In genomic region chr19:39038098-39038497, GRCh38 we compare ENCODE assay signal across 1 cellular context.
TF ChIP-seq lines count a peak whose summit lies in the region.

No MANE protein-coding gene starts in this region.

TF ChIP-seq in K562, 482 proteins besides CTCF, POLR2A, EP300 and RAD21:
- TF ChIP-seq E2F1 (CRISPR knock-in tag; IDR thresholded peaks at IDR 0.05) (no peak), HNRNPK (IDR thresholded peaks at IDR 0.05; ENCODE audit: low read depth, low read length, poor library complexity, severe bottlenecking) (no peak), CEBPG (CRISPR knock-in tag; IDR thresholded peaks at IDR 0.05) (no peak), CEBPG (tag; conservative IDR thresholded peaks at IDR 0.05 in 1 of 2, IDR thresholded peaks at IDR 0.05 in 1 of 2) (peak in 1 of 2 experiments; percentile 37; a peak in 1 of 4 replicates), ATF7 (IDR thresholded peaks at IDR 0.05) (0 out of 2 replicates have a peak, but pooled peaks have one; percentile 22), TRIM28 (IDR thresholded peaks at IDR 0.05) (no peak), CC2D1A (IDR thresholded peaks at IDR 0.05) (peak; percentile 61; the same call in 1 of the 2 replicates), SMC3 (conservative IDR thresholded peaks at IDR 0.05; ENCODE audit: insufficient read depth, low read depth, low read length) (peak; percentile 45), YY1 (IDR thresholded peaks at IDR 0.05; ENCODE audit: borderline replicate concordance in 1 of 3, control insufficient read depth in 1 of 3, extremely low read depth in 1 of 3, insufficient read depth in 3 of 3, insufficient read length in 1 of 3, insufficient replicate concordance in 2 of 3, low read depth in 1 of 3, low read length in 2 of 3) (peak in 2 of 3 experiments; percentile 25 to 55), RB1 (IDR thresholded peaks at IDR 0.05; ENCODE audit: low read depth) (peak; percentile 50; the same call in 1 of the 2 replicates), ZNF347 (CRISPR knock-in tag; IDR thresholded peaks at IDR 0.05; ENCODE audit: low read depth) (no peak), CEBPB (tag; IDR thresholded peaks at IDR 0.05) (peak; percentile 75), HMBOX1 (IDR thresholded peaks at IDR 0.05) (peak; percentile 40; the same call in 1 of the 2 replicates)
- TF ChIP-seq, protein P1, sequence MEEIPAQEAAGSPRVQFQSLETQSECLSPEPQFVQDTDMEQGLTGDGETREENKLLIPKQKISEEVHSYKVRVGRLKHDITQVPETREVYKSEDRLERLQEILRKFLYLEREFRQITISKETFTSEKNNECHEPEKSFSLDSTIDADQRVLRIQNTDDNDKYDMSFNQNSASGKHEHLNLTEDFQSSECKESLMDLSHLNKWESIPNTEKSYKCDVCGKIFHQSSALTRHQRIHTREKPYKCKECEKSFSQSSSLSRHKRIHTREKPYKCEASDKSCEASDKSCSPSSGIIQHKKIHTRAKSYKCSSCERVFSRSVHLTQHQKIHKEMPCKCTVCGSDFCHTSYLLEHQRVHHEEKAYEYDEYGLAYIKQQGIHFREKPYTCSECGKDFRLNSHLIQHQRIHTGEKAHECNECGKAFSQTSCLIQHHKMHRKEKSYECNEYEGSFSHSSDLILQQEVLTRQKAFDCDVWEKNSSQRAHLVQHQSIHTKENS (CRISPR knock-in tag; IDR thresholded peaks at IDR 0.05): no peak
- TF ChIP-seq, protein P2, sequence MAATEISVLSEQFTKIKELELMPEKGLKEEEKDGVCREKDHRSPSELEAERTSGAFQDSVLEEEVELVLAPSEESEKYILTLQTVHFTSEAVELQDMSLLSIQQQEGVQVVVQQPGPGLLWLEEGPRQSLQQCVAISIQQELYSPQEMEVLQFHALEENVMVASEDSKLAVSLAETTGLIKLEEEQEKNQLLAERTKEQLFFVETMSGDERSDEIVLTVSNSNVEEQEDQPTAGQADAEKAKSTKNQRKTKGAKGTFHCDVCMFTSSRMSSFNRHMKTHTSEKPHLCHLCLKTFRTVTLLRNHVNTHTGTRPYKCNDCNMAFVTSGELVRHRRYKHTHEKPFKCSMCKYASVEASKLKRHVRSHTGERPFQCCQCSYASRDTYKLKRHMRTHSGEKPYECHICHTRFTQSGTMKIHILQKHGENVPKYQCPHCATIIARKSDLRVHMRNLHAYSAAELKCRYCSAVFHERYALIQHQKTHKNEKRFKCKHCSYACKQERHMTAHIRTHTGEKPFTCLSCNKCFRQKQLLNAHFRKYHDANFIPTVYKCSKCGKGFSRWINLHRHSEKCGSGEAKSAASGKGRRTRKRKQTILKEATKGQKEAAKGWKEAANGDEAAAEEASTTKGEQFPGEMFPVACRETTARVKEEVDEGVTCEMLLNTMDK (IDR thresholded peaks at IDR 0.05; ENCODE audit: borderline replicate concordance, insufficient read depth, low read depth, low read length, poor library complexity, severe bottlenecking): no peak
- TF ChIP-seq, protein P3, sequence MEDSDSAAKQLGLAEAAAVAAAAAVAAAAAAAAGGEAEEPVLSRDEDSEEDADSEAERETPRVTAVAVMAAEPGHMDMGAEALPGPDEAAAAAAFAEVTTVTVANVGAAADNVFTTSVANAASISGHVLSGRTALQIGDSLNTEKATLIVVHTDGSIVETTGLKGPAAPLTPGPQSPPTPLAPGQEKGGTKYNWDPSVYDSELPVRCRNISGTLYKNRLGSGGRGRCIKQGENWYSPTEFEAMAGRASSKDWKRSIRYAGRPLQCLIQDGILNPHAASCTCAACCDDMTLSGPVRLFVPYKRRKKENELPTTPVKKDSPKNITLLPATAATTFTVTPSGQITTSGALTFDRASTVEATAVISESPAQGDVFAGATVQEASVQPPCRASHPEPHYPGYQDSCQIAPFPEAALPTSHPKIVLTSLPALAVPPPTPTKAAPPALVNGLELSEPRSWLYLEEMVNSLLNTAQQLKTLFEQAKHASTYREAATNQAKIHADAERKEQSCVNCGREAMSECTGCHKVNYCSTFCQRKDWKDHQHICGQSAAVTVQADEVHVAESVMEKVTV (CRISPR knock-in tag; IDR thresholded peaks at IDR 0.05): peak; percentile 20; the same call in 1 of the 2 replicates
- TF ChIP-seq, protein P4, sequence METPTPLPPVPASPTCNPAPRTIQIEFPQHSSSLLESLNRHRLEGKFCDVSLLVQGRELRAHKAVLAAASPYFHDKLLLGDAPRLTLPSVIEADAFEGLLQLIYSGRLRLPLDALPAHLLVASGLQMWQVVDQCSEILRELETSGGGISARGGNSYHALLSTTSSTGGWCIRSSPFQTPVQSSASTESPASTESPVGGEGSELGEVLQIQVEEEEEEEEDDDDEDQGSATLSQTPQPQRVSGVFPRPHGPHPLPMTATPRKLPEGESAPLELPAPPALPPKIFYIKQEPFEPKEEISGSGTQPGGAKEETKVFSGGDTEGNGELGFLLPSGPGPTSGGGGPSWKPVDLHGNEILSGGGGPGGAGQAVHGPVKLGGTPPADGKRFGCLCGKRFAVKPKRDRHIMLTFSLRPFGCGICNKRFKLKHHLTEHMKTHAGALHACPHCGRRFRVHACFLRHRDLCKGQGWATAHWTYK (CRISPR knock-in tag; IDR thresholded peaks at IDR 0.05): no peak
- TF ChIP-seq, protein P5, sequence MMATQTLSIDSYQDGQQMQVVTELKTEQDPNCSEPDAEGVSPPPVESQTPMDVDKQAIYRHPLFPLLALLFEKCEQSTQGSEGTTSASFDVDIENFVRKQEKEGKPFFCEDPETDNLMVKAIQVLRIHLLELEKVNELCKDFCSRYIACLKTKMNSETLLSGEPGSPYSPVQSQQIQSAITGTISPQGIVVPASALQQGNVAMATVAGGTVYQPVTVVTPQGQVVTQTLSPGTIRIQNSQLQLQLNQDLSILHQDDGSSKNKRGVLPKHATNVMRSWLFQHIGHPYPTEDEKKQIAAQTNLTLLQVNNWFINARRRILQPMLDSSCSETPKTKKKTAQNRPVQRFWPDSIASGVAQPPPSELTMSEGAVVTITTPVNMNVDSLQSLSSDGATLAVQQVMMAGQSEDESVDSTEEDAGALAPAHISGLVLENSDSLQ (IDR thresholded peaks at IDR 0.05): no peak
